In the genomic region with DNA sequence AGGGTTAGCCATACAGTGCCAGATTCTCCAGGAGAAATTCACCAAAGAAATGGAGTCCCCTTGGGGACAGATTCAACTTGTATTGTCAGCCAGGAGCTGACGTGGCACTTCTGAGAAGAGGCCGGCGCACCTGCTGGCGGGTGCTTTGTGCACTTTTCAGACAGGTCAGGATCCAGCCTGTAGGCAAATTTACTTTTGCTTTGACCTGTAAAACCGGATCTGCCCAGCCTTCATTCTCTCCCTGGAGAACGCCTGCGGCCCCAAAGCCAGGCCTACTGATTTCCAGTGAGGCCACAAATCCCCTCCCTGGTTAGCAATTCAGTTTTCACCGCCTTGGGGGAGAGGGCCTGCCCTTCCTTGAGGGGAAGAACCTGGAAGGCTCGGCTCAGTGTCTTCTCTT, we compare ENCODE assay signal across 8 cellular contexts. TPM values are rescaled to one million over a fixed set of nuclear protein-coding genes. Genes with fewer than 3 reads are reported as not detected.
DNase-seq lines count a peak whose midpoint lies in the region; ATAC-seq and TF ChIP-seq lines count a peak whose summit lies in the region.

No MANE protein-coding gene starts in this region.

- ATAC-seq in activated CD8-positive, alpha-beta T cell treated with anti-CD3 and anti-CD28 coated beads, Interleukin-2, amount 10 ng/mL, durations not matched to agents 7 days and 5 days = no peak
- no peak for ATAC-seq in activated CD8-positive, alpha-beta T cell treated with anti-CD3 and anti-CD28 coated beads for 36 hours
- ATAC-seq in HG03196 (IDR thresholded peaks at IDR 0.05; ENCODE audit: unreplicated experiment) = peak; percentile 42
- no peak for ATAC-seq in activated CD4-positive, alpha-beta T cell treated with anti-CD3 and anti-CD28 coated beads for 36 hours
- no peak for ATAC-seq in natural killer cell

- POLR2A ChIA-PET in activated CD8-positive, alpha-beta T cell treated with anti-CD3 and anti-CD28 coated beads, Interleukin-2, amount 10 ng/mL, durations not matched to agents 7 days and 5 days (lab: Charles Lee) = no interaction called here
- POLR2A ChIA-PET in activated CD8-positive, alpha-beta T cell treated with anti-CD3 and anti-CD28 coated beads for 36 hours (lab: Charles Lee) = no interaction called here
- POLR2A ChIA-PET in activated CD4-positive, alpha-beta memory T cell treated with anti-CD3 and anti-CD28 coated beads for 36 hours (lab: Charles Lee) = interaction anchor here (0.6 kb wide), 1 partner anchor 112 kb away, joined by 3 read pairs; no protein-coding TSS in a partner anchor
- POLR2A ChIA-PET in activated CD4-positive, alpha-beta T cell treated with anti-CD3 and anti-CD28 coated beads for 36 hours (lab: Charles Lee) = no interaction called here

- H3K4me1 ChIP-seq in transverse colon = peaks cover 6 to 44% (median 25%) of the 10 kb centered on the region in 4 donors

- CTCF ChIA-PET in activated CD8-positive, alpha-beta T cell treated with anti-CD3 and anti-CD28 coated beads, Interleukin-2, amount 10 ng/mL, durations not matched to agents 7 days and 5 days (lab: Charles Lee) = interaction anchor here (0.9 kb wide), 1 partner anchor 12 kb away, joined by 3 read pairs; no protein-coding TSS in a partner anchor
- CTCF ChIA-PET in activated CD8-positive, alpha-beta T cell treated with anti-CD3 and anti-CD28 coated beads for 36 hours (lab: Charles Lee) = interaction anchor here (1.2 kb wide), 1 partner anchor 8 kb away, joined by 3 read pairs; no protein-coding TSS in a partner anchor
- CTCF ChIA-PET in activated CD4-positive, alpha-beta memory T cell treated with anti-CD3 and anti-CD28 coated beads for 36 hours (lab: Charles Lee) = interaction anchor here (1.2 kb wide), 1 partner anchor 11 kb away, joined by 3 read pairs; no protein-coding TSS in a partner anchor
- CTCF ChIA-PET in activated CD4-positive, alpha-beta T cell treated with anti-CD3 and anti-CD28 coated beads for 36 hours (lab: Charles Lee) = no interaction called here

- H3K9me3 Mint-ChIP-seq in activated CD8-positive, alpha-beta T cell treated with anti-CD3 and anti-CD28 coated beads, Interleukin-2, amount 10 ng/mL, durations not matched to agents 7 days and 5 days (ENCODE audit: insufficient read depth) = no peaks in the 10 kb centered on the region
- H3K9me3 Mint-ChIP-seq in activated CD8-positive, alpha-beta T cell treated with anti-CD3 and anti-CD28 coated beads for 36 hours = no peaks in the 10 kb centered on the region
- no peaks in the 10 kb centered on the region for H3K9me3 Mint-ChIP-seq in activated CD4-positive, alpha-beta memory T cell treated with anti-CD3 and anti-CD28 coated beads for 36 hours
- H3K9me3 Mint-ChIP-seq in activated CD4-positive, alpha-beta T cell treated with anti-CD3 and anti-CD28 coated beads for 36 hours (ENCODE audit: low read depth) = no peaks in the 10 kb centered on the region
- H3K9me3 Mint-ChIP-seq in natural killer cell = no peaks in the 10 kb centered on the region

- peak overlapping the region; percentile 47 to 82 (median 74) for H3K27ac ChIP-seq in transverse colon

- peak; percentile 24 for TF ChIP-seq POLR2A in transverse colon (IDR thresholded peaks at IDR 0.05)

- no peaks in the 10 kb centered on the region for H3K27me3 Mint-ChIP-seq in activated CD8-positive, alpha-beta T cell treated with anti-CD3 and anti-CD28 coated beads, Interleukin-2, amount 10 ng/mL, durations not matched to agents 7 days and 5 days (ENCODE audit: low read depth)
- H3K27me3 Mint-ChIP-seq in activated CD8-positive, alpha-beta T cell treated with anti-CD3 and anti-CD28 coated beads for 36 hours = no peaks in the 10 kb centered on the region
- no peaks in the 10 kb centered on the region for H3K27me3 Mint-ChIP-seq in activated CD4-positive, alpha-beta memory T cell treated with anti-CD3 and anti-CD28 coated beads for 36 hours
- no peaks in the 10 kb centered on the region for H3K27me3 Mint-ChIP-seq in activated CD4-positive, alpha-beta T cell treated with anti-CD3 and anti-CD28 coated beads for 36 hours
- H3K27me3 Mint-ChIP-seq in natural killer cell (ENCODE audit: low read depth in 2 of 2) = no peaks in the 10 kb centered on the region

- H3K4me1 Mint-ChIP-seq in activated CD8-positive, alpha-beta T cell treated with anti-CD3 and anti-CD28 coated beads, Interleukin-2, amount 10 ng/mL, durations not matched to agents 7 days and 5 days (ENCODE audit: low read depth) = peaks cover 67% of the 10 kb centered on the region
- peaks cover 47% of the 10 kb centered on the region for H3K4me1 Mint-ChIP-seq in activated CD8-positive, alpha-beta T cell treated with anti-CD3 and anti-CD28 coated beads for 36 hours (ENCODE audit: low read depth)
- H3K4me1 Mint-ChIP-seq in activated CD4-positive, alpha-beta memory T cell treated with anti-CD3 and anti-CD28 coated beads for 36 hours (ENCODE audit: low read depth) = peaks cover 43% of the 10 kb centered on the region
- H3K4me1 Mint-ChIP-seq in activated CD4-positive, alpha-beta T cell treated with anti-CD3 and anti-CD28 coated beads for 36 hours = peaks cover 50% of the 10 kb centered on the region
- peaks cover 18 to 24% of the 10 kb centered on the region in 2 donors for H3K4me1 Mint-ChIP-seq in natural killer cell

- no peak overlapping the region for H3K4me3 Mint-ChIP-seq in activated CD8-positive, alpha-beta T cell treated with anti-CD3 and anti-CD28 coated beads, Interleukin-2, amount 10 ng/mL, durations not matched to agents 7 days and 5 days
- no peak overlapping the region for H3K4me3 Mint-ChIP-seq in activated CD8-positive, alpha-beta T cell treated with anti-CD3 and anti-CD28 coated beads for 36 hours
- no peak overlapping the region for H3K4me3 Mint-ChIP-seq in activated CD4-positive, alpha-beta memory T cell treated with anti-CD3 and anti-CD28 coated beads for 36 hours
- H3K4me3 Mint-ChIP-seq in activated CD4-positive, alpha-beta T cell treated with anti-CD3 and anti-CD28 coated beads for 36 hours = no peak overlapping the region
- no peak overlapping the region for H3K4me3 Mint-ChIP-seq in natural killer cell

- peaks cover 72% of the 10 kb centered on the region for H3K36me3 Mint-ChIP-seq in activated CD8-positive, alpha-beta T cell treated with anti-CD3 and anti-CD28 coated beads, Interleukin-2, amount 10 ng/mL, durations not matched to agents 7 days and 5 days (ENCODE audit: low read depth)
- peaks cover 22% of the 10 kb centered on the region for H3K36me3 Mint-ChIP-seq in activated CD8-positive, alpha-beta T cell treated with anti-CD3 and anti-CD28 coated beads for 36 hours (ENCODE audit: low read depth)
- peaks cover 48% of the 10 kb centered on the region for H3K36me3 Mint-ChIP-seq in activated CD4-positive, alpha-beta memory T cell treated with anti-CD3 and anti-CD28 coated beads for 36 hours
- peaks cover 34% of the 10 kb centered on the region for H3K36me3 Mint-ChIP-seq in activated CD4-positive, alpha-beta T cell treated with anti-CD3 and anti-CD28 coated beads for 36 hours (ENCODE audit: low read depth)
- H3K36me3 Mint-ChIP-seq in natural killer cell = no peaks in the 10 kb centered on the region

- in situ Hi-C loops in transverse colon (cut with MboI; ENCODE audit: low pct_ligation_motif_present in 1 of 4, low pct_unique_long_range_greater_than_20kb in 1 of 4, low sequenced_read_pairs in 3 of 4) = loop anchor here in 1 of 4 donors (10.0 kb wide), 1 partner anchor 112 kb away; no protein-coding TSS in a partner anchor

- peaks cover 0 to 12% (median 2%) of the 10 kb centered on the region in 4 donors for H3K36me3 ChIP-seq in transverse colon

- no peak for DNase-seq in activated CD8-positive, alpha-beta T cell treated with anti-CD3 and anti-CD28 coated beads, Interleukin-2, amount 10 ng/mL, durations not matched to agents 7 days and 5 days
- no peak for DNase-seq in activated CD8-positive, alpha-beta T cell treated with anti-CD3 and anti-CD28 coated beads for 36 hours
- DNase-seq in activated CD4-positive, alpha-beta memory T cell treated with anti-CD3 and anti-CD28 coated beads for 36 hours = peak; percentile 36
- peak; percentile 84 for DNase-seq in transverse colon
- DNase-seq in cerebellum (ENCODE audit: low spot score) = no peak
- DNase-seq in activated CD4-positive, alpha-beta T cell treated with anti-CD3 and anti-CD28 coated beads for 36 hours = no peak
- DNase-seq in natural killer cell = no peak

- H3K4me3 ChIP-seq in transverse colon = no peak overlapping the region

- no peak for TF ChIP-seq EP300 in transverse colon (IDR thresholded peaks at IDR 0.05; ENCODE audit: low read depth)

- WGBS in transverse colon (ENCODE audit: low coverage in 1 of 2), 2 donors = 24 to 50% methylated on average over 1 to 9 of the region's 9 CpGs

- TF ChIP-seq CTCF in activated CD8-positive, alpha-beta T cell treated with anti-CD3 and anti-CD28 coated beads for 36 hours (IDR thresholded peaks at IDR 0.05) = no peak
- TF ChIP-seq CTCF in transverse colon (IDR thresholded peaks at IDR 0.05) (peak in 1 of 5 experiments; percentile 35), natural killer cell (IDR thresholded peaks at IDR 0.05) (no peak)

- intact Hi-C loops in activated CD8-positive, alpha-beta T cell treated with anti-CD3 and anti-CD28 coated beads for 36 hours (cut with micrococcal nuclease) = no loop called here
- intact Hi-C loops in activated CD4-positive, alpha-beta memory T cell treated with anti-CD3 and anti-CD28 coated beads for 36 hours (cut with micrococcal nuclease) = no loop called here
- intact Hi-C loops in transverse colon (cut with DNase I; ENCODE audit: low total_unique reads) (loop anchor here (10.0 kb wide), 1 partner anchor 92 kb away; a partner anchor contains a TSS), natural killer cell (cut with micrococcal nuclease) (no loop called here)
- intact Hi-C loops in activated CD4-positive, alpha-beta T cell treated with anti-CD3 and anti-CD28 coated beads for 36 hours (cut with DNase I, micrococcal nuclease) = no loop called here

- peak overlapping the region; percentile 64 for H3K27ac Mint-ChIP-seq in activated CD8-positive, alpha-beta T cell treated with anti-CD3 and anti-CD28 coated beads, Interleukin-2, amount 10 ng/mL, durations not matched to agents 7 days and 5 days
- H3K27ac Mint-ChIP-seq in activated CD8-positive, alpha-beta T cell treated with anti-CD3 and anti-CD28 coated beads for 36 hours = no peak overlapping the region
- peak overlapping the region; percentile 70 for H3K27ac Mint-ChIP-seq in activated CD4-positive, alpha-beta memory T cell treated with anti-CD3 and anti-CD28 coated beads for 36 hours
- H3K27ac Mint-ChIP-seq in activated CD4-positive, alpha-beta T cell treated with anti-CD3 and anti-CD28 coated beads for 36 hours = no peak overlapping the region
- H3K27ac Mint-ChIP-seq in natural killer cell = no peak overlapping the region

- H3K9me3 ChIP-seq in transverse colon = no peaks in the 10 kb centered on the region

- no peaks in the 10 kb centered on the region for H3K27me3 ChIP-seq in transverse colon

RNA-seq across cellular contexts. Expression of a gene that starts 17.4 kb away (rescaled TPM):
- total RNA-seq in activated CD8-positive, alpha-beta T cell treated with anti-CD3 and anti-CD28 coated beads, Interleukin-2, amount 10 ng/mL, durations not matched to agents 7 days and 5 days = 10 to 100 TPM; 38.7 to 41.0 TPM
- 10 to 100 TPM; 12.2 to 15.1 TPM for total RNA-seq in activated CD8-positive, alpha-beta T cell treated with anti-CD3 and anti-CD28 coated beads for 36 hours
- total RNA-seq in activated CD4-positive, alpha-beta memory T cell treated with anti-CD3 and anti-CD28 coated beads for 36 hours = 10 to 100 TPM; 53.4 to 57.5 TPM
- total RNA-seq in transverse colon (100 to 1,000 TPM; 103 to 435 (median 217) TPM), cerebellum (9.4 TPM), natural killer cell (10 to 100 TPM; 34.8 to 39.3 (median 38.2) TPM)
- total RNA-seq in activated CD4-positive, alpha-beta T cell treated with anti-CD3 and anti-CD28 coated beads for 36 hours = 10 to 100 TPM; 21.2 to 21.6 TPM

Comparison
In these comparisons a context has a peak if more than half of its experiments do, and no peak if none do; other contexts are left out.
1. H3K27ac Mint-ChIP-seq: peak in activated CD8-positive, alpha-beta T cell treated with anti-CD3 and anti-CD28 coated beads, Interleukin-2, amount 10 ng/mL, durations not matched to agents 7 days and 5 days (single experiment) and activated CD4-positive, alpha-beta memory T cell treated with anti-CD3 and anti-CD28 coated beads for 36 hours (single experiment); none in activated CD8-positive, alpha-beta T cell treated with anti-CD3 and anti-CD28 coated beads for 36 hours (single experiment), activated CD4-positive, alpha-beta T cell treated with anti-CD3 and anti-CD28 coated beads for 36 hours (single experiment) and natural killer cell (0 of 2).
2. DNase-seq: peak in activated CD4-positive, alpha-beta memory T cell treated with anti-CD3 and anti-CD28 coated beads for 36 hours (single experiment) and transverse colon (single experiment); none in activated CD8-positive, alpha-beta T cell treated with anti-CD3 and anti-CD28 coated beads, Interleukin-2, amount 10 ng/mL, durations not matched to agents 7 days and 5 days (single experiment), activated CD8-positive, alpha-beta T cell treated with anti-CD3 and anti-CD28 coated beads for 36 hours (single experiment), cerebellum (single experiment), activated CD4-positive, alpha-beta T cell treated with anti-CD3 and anti-CD28 coated beads for 36 hours (single experiment) and natural killer cell (single experiment).